ENCODE assay signal across 10 cellular contexts in genomic region chr13:49869514-49869913, GRCh38.
A peak's percentile ranks its signal among the peaks of the same experiment; 100 is the strongest.
DNase-seq lines count a peak whose midpoint lies in the region; TF ChIP-seq lines count a peak whose summit lies in the region.
"Had no signal": no experiment of that assay in that cellular context is flagged by ENCODE, and none has a peak within 500 bp of the region (broad histone marks: within the 10 kb centered on the region; RNA-seq: fewer than 3 reads in every experiment).

No MANE protein-coding gene starts in this region.

- H3K79me2 ChIP-seq in Loucy (ENCODE audit: insufficient read depth, low read length): no peaks in the 10 kb centered on the region

- TF ChIP-seq CTCF in GM10266 (IDR thresholded peaks at IDR 0.05; ENCODE audit: control insufficient read depth, insufficient read depth, low read depth, missing control alignments) (peak; percentile 8), Loucy (conservative IDR thresholded peaks at IDR 0.05; ENCODE audit: low read length) (peak; percentile 66)

- DNase-seq in GM10266 (ENCODE audit: extremely low spot score) (no peak), cerebellar cortex (ENCODE audit: low spot score) (peak; percentile 18), myocyte (ENCODE audit: low read depth) (peak; percentile 14), T-helper 1 cell (no peak), CD1c-positive myeloid dendritic cell (ENCODE audit: extremely low spot score) (no peak)
- no peak for DNase-seq in activated CD8-positive, alpha-beta memory T cell treated with anti-CD3 and anti-CD28 coated beads, Interleukin-2, amount 50 U/mL, for 4 hours
- DNase-seq in stimulated activated naive CD4-positive, alpha-beta T cell (lab: John Stamatoyannopoulos, UW): no peak
- DNase-seq: occipital lobe had no signal

- no peaks in the 10 kb centered on the region for H3K4me1 ChIP-seq in Loucy (ENCODE audit: insufficient read depth, low read length, poor library complexity, severe bottlenecking)
- H3K4me1 ChIP-seq: esophagus muscularis mucosa had no signal

- H3K4me2 ChIP-seq in Loucy (ENCODE audit: low read depth, low read length, poor library complexity, severe bottlenecking): no peak overlapping the region

- no peaks in the 10 kb centered on the region for H3F3A ChIP-seq in Loucy (ENCODE audit: low read depth)

- H3K36me3 ChIP-seq in Loucy (ENCODE audit: insufficient read depth, low read length): no peaks in the 10 kb centered on the region
- H3K36me3 ChIP-seq: esophagus muscularis mucosa had no signal

- H3K27me3 ChIP-seq in Loucy (ENCODE audit: insufficient read depth, low read length, poor library complexity, severe bottlenecking): no peaks in the 10 kb centered on the region
- H3K27me3 ChIP-seq: esophagus muscularis mucosa had no signal

- no peak overlapping the region for H3K4me3 ChIP-seq in Loucy (ENCODE audit: low read length, poor library complexity, severe bottlenecking)
- H3K4me3 ChIP-seq: esophagus muscularis mucosa had no signal

- no peak overlapping the region for H3K9ac ChIP-seq in Loucy (ENCODE audit: low read depth, low read length, poor library complexity, severe bottlenecking)

- peaks cover 4% of the 10 kb centered on the region; the same call in 1 of the 2 replicates for H3K9me3 ChIP-seq in Loucy (ENCODE audit: insufficient read depth, low read depth, low read length)

- no peak overlapping the region for H2AFZ ChIP-seq in Loucy (ENCODE audit: low read length)

- H3K9me2 ChIP-seq in Loucy (replicated peaks; ENCODE audit: low read depth, low read length): no peaks in the 10 kb centered on the region

- no peaks in the 10 kb centered on the region for H4K20me1 ChIP-seq in Loucy (ENCODE audit: insufficient read depth, low read length, poor library complexity, severe bottlenecking)

Comparison
In these comparisons a context has a peak if more than half of its experiments do, and no peak if none do; other contexts are left out.
1. DNase-seq: peak in cerebellar cortex (single experiment) and myocyte (single experiment); none in GM10266 (single experiment), T-helper 1 cell (0 of 5), CD1c-positive myeloid dendritic cell (single experiment), activated CD8-positive, alpha-beta memory T cell treated with anti-CD3 and anti-CD28 coated beads, Interleukin-2, amount 50 U/mL, for 4 hours (single experiment) and stimulated activated naive CD4-positive, alpha-beta T cell (0 of 6).